In genomic region chr19:50666346-50667176, GRCh38 we compare ENCODE assay signal across 35 cellular contexts. TPM values are rescaled to one million over a fixed set of nuclear protein-coding genes. Genes with fewer than 3 reads are reported as not detected.
"Had no signal": no experiment of that assay in that cellular context is flagged by ENCODE, and none has a peak within 500 bp of the region (broad histone marks: within the 10 kb centered on the region; RNA-seq: fewer than 3 reads in every experiment).

No MANE protein-coding gene starts in this region.

- H3K36me3 Mint-ChIP-seq: activated CD4-positive, alpha-beta memory T cell treated with anti-CD3 and anti-CD28 coated beads for 36 hours; activated naive CD4-positive, alpha-beta T cell treated with anti-CD3 and anti-CD28 coated beads, Interleukin-2, amount 50 U/mL, for 24 hours had no signal

- H3K4me1 Mint-ChIP-seq: activated CD4-positive, alpha-beta T cell treated with anti-CD3 and anti-CD28 coated beads, Interleukin-2, amount 10 ng/mL, durations not matched to agents 24 days and 14 days; activated naive CD4-positive, alpha-beta T cell treated with anti-CD3 and anti-CD28 coated beads, Interleukin-2, amount 50 U/mL, for 24 hours; activated T-helper 17 cell treated with anti-CD3 and anti-CD28 coated beads, Interleukin-2, amount 50 U/mL, for 72 hours had no signal

- DNase-seq: activated CD4-positive, alpha-beta memory T cell treated with anti-CD3 and anti-CD28 coated beads for 36 hours; activated CD4-positive, alpha-beta T cell treated with anti-CD3 and anti-CD28 coated beads, Interleukin-2, amount 10 ng/mL, durations not matched to agents 24 days and 14 days; activated CD4-positive, CD25-positive, alpha-beta regulatory T cell treated with anti-CD3 and anti-CD28 coated beads, Interleukin-2, amount 50 U/mL, for 72 hours; activated CD8-positive, alpha-beta memory T cell treated with anti-CD3 and anti-CD28 coated beads, Interleukin-2, amount 50 U/mL, for 4 hours; cerebellar nuclear complex; cortex of kidney; effector memory CD8-positive, alpha-beta T cell; erythroblast; heart left ventricle; left ventricle myocardium superior; mammary epithelial cell; sigmoid colon; stimulated activated CD4-positive, alpha-beta T cell treated with anti-CD3 and anti-CD28 coated beads, Interleukin-1b, Interleukin-23, amount 100 ng/mL, for 48 hours; stimulated activated CD4-positive, alpha-beta T cell treated with anti-CD3 and anti-CD28 coated beads, Interleukin-4, amount 100 ng/mL, for 4 hours; stimulated activated CD8-positive, alpha-beta memory T cell treated with anti-CD3 and anti-CD28 coated beads, Interleukin-4, amount 100 ng/mL, for 48 hours; stimulated activated naive CD4-positive, alpha-beta T cell; T-helper 17 cell; T1000; WERI-Rb-1 had no signal

- H3K4me3 Mint-ChIP-seq: activated CD4-positive, alpha-beta memory T cell treated with anti-CD3 and anti-CD28 coated beads for 36 hours; activated CD4-positive, alpha-beta T cell treated with anti-CD3 and anti-CD28 coated beads, Interleukin-2, amount 10 ng/mL, durations not matched to agents 24 days and 14 days; activated naive CD4-positive, alpha-beta T cell treated with anti-CD3 and anti-CD28 coated beads, Interleukin-2, amount 50 U/mL, for 24 hours; activated T-cell treated with anti-CD3 and anti-CD28 coated beads, Interleukin-2, amount 50 U/mL, for 24 hours; activated T-helper 17 cell treated with anti-CD3 and anti-CD28 coated beads, Interleukin-2, amount 50 U/mL, for 72 hours; brain; nephron; T-helper 17 cell had no signal

- H3K27ac ChIP-seq: ascending aorta, cardiac muscle cell, heart left ventricle, neutrophil, sigmoid colon, tibial nerve, WERI-Rb-1 had no signal

- ATAC-seq: activated T-helper 17 cell treated with anti-CD3 and anti-CD28 coated beads, Interleukin-2, amount 50 U/mL, for 72 hours; effector memory CD8-positive, alpha-beta T cell; heart left ventricle; left ventricle myocardium superior; T-helper 17 cell had no signal

- H3K27ac Mint-ChIP-seq: activated CD4-positive, alpha-beta memory T cell treated with anti-CD3 and anti-CD28 coated beads for 36 hours; activated CD4-positive, alpha-beta T cell treated with anti-CD3 and anti-CD28 coated beads, Interleukin-2, amount 10 ng/mL, durations not matched to agents 24 days and 14 days; activated naive CD4-positive, alpha-beta T cell treated with anti-CD3 and anti-CD28 coated beads, Interleukin-2, amount 50 U/mL, for 24 hours; activated T-cell treated with anti-CD3 and anti-CD28 coated beads, Interleukin-2, amount 50 U/mL, for 24 hours; activated T-helper 17 cell treated with anti-CD3 and anti-CD28 coated beads, Interleukin-2, amount 50 U/mL, for 72 hours; brain; effector memory CD8-positive, alpha-beta T cell; nephron; T-helper 17 cell had no signal

- H3K36me3 ChIP-seq: ascending aorta, cardiac muscle cell, heart left ventricle, neutrophil, sigmoid colon, tibial nerve had no signal

- H3K9me3 ChIP-seq: ascending aorta, heart left ventricle, neutrophil, sigmoid colon had no signal

- H3K9me3 Mint-ChIP-seq: activated CD4-positive, alpha-beta memory T cell treated with anti-CD3 and anti-CD28 coated beads for 36 hours; activated CD4-positive, alpha-beta T cell treated with anti-CD3 and anti-CD28 coated beads, Interleukin-2, amount 10 ng/mL, durations not matched to agents 24 days and 14 days; activated naive CD4-positive, alpha-beta T cell treated with anti-CD3 and anti-CD28 coated beads, Interleukin-2, amount 50 U/mL, for 24 hours; activated T-cell treated with anti-CD3 and anti-CD28 coated beads, Interleukin-2, amount 50 U/mL, for 24 hours; activated T-helper 17 cell treated with anti-CD3 and anti-CD28 coated beads, Interleukin-2, amount 50 U/mL, for 72 hours; effector memory CD8-positive, alpha-beta T cell; nephron had no signal

- H3K4me3 ChIP-seq: heart left ventricle, sigmoid colon, smooth muscle cell, tibial nerve had no signal

- H3K4me1 ChIP-seq: ascending aorta had no signal

RNA-seq across cellular contexts. Expression of gene C19orf81, which starts 17.3 kb away (rescaled TPM):
- total RNA-seq: activated T-helper 17 cell treated with anti-CD3 and anti-CD28 coated beads, Interleukin-2, amount 50 U/mL, for 72 hours; ascending aorta; fibroblast of lung; fibroblast of villous mesenchyme; mammary epithelial cell; mucosa of gallbladder; osteocyte; sigmoid colon; T-helper 17 cell; temporal lobe; tibial nerve had no signal

RNA-seq across cellular contexts. Expression of gene SYT3, which starts 26.9 kb away (rescaled TPM):
- total RNA-seq: activated CD4-positive, alpha-beta memory T cell treated with anti-CD3 and anti-CD28 coated beads for 36 hours; activated CD4-positive, alpha-beta T cell treated with anti-CD3 and anti-CD28 coated beads, Interleukin-2, amount 10 ng/mL, durations not matched to agents 24 days and 14 days; activated T-helper 17 cell treated with anti-CD3 and anti-CD28 coated beads, Interleukin-2, amount 50 U/mL, for 72 hours; fibroblast of lung; fibroblast of villous mesenchyme; mammary epithelial cell; T-helper 17 cell; tibial nerve had no signal

RNA-seq across cellular contexts. Expression of gene SHANK1, which starts 53.0 kb away (rescaled TPM):
- total RNA-seq: activated CD4-positive, alpha-beta memory T cell treated with anti-CD3 and anti-CD28 coated beads for 36 hours; activated CD4-positive, alpha-beta T cell treated with anti-CD3 and anti-CD28 coated beads, Interleukin-2, amount 10 ng/mL, durations not matched to agents 24 days and 14 days; activated CD8-positive, alpha-beta memory T cell treated with anti-CD3 and anti-CD28 coated beads for 36 hours; activated T-helper 17 cell treated with anti-CD3 and anti-CD28 coated beads, Interleukin-2, amount 50 U/mL, for 72 hours; T-helper 17 cell had no signal

RNA-seq across cellular contexts. Expression of gene CLEC11A, which starts 56.6 kb away (rescaled TPM):
- total RNA-seq: ascending aorta had no signal
